In genomic region chr10:70352401-70353097, GRCh38 we compare ENCODE assay signal across 1 cellular context.
TF ChIP-seq lines count a peak whose summit lies in the region.

No MANE protein-coding gene starts in this region.

TF ChIP-seq in H1, 55 proteins besides CTCF, POLR2A, EP300 and RAD21 (continued from another document):
- no peak for TF ChIP-seq CHD7 (IDR thresholded peaks at IDR 0.05; ENCODE audit: insufficient replicate concordance, low read length)
- 0 out of 2 replicates have a peak, but pooled peaks have one; percentile 44 for TF ChIP-seq CEBPB (IDR thresholded peaks at IDR 0.05; ENCODE audit: low read depth, low read length)
- no peak for TF ChIP-seq USF2 (IDR thresholded peaks at IDR 0.05; ENCODE audit: low read length)
